In the genomic region with DNA sequence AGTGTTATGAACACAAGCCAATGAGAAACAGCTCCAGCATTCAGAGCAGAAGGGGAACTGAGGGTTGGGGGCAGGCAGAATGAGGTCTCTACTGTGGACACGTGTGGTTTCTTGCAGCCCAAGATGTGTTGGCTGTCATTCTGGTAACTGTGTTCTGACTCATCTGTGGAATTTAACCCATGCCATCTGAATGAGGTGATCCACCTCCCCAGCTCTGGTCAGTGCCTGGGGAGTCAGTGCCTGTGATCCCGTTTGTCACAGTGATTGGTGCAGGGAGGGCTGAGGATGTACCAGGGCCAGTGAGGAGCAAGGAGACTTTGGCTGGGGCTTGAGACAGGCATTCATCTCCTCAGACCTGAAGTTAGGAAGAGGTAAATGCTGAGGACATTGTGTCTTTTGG, we compare ENCODE assay signal across 14 cellular contexts.
DNase-seq lines count a peak whose midpoint lies in the region; ATAC-seq, FAIRE-seq and TF ChIP-seq lines count a peak whose summit lies in the region.
"Had no signal": no experiment of that assay in that cellular context is flagged by ENCODE, and none has a peak within 500 bp of the region (broad histone marks: within the 10 kb centered on the region; RNA-seq: fewer than 3 reads in every experiment).

No MANE protein-coding gene starts in this region.

- no peak for TF ChIP-seq EP300 in HepG2 (IDR thresholded peaks at IDR 0.05; ENCODE audit: low read depth in 2 of 2, low read length in 2 of 2)
- no peak for TF ChIP-seq EP300 in HepG2 (CRISPR knock-in tag; IDR thresholded peaks at IDR 0.05; ENCODE audit: borderline replicate concordance)

- H4K5ac ChIP-seq in IMR-90 (ENCODE audit: low read depth, low read length) = peak overlapping the region; percentile 8; the same call in 1 of the 2 replicates

- WGBS in IMR-90 (ENCODE audit: extremely low coverage in 2 of 2, insufficient read length in 1 of 2), 2 experiments = no CpG with 5 or more reads among the region's 2 CpGs
- WGBS in HepG2 (ENCODE audit: low lambda C conversion rate) = 5% methylated on average over 2 of the region's 2 CpGs

- no peak overlapping the region; the same call in 1 of the 2 replicates for H3K4me2 ChIP-seq in IMR-90 (ENCODE audit: low read depth, low read length)
- H3K4me2 ChIP-seq in HepG2 (ENCODE audit: low read depth, low read length) = peak overlapping the region; percentile 46; the same call in 1 of the 2 replicates

- H3K56ac ChIP-seq in IMR-90 (ENCODE audit: extremely low read depth, insufficient read depth, low read length) = 0 out of 2 replicates have a peak overlapping the region, but pooled peaks have one; percentile 37

- peak; percentile 68 for DNase-seq in AG10803 (ENCODE audit: low read depth)
- peak; percentile 88 for DNase-seq in IMR-90
- DNase-seq in amniotic epithelial cell (ENCODE audit: low read depth) = peak; percentile 76
- peak; percentile 7 for DNase-seq in HepG2 (ENCODE audit: low spot score)
- DNase-seq in stimulated activated CD8-positive, alpha-beta memory T cell treated with anti-CD3 and anti-CD28 coated beads, Interleukin-4, amount 100 ng/mL, for 48 hours = no peak
- DNase-seq in RPMI8226 = no peak
- DNase-seq in tibial artery = no peak
- DNase-seq: activated CD4-positive, alpha-beta T cell treated with anti-CD3 and anti-CD28 coated beads, Interleukin-2, amount 10 ng/mL, durations not matched to agents 24 days and 14 days; CD4-positive, CD25-positive, alpha-beta regulatory T cell; hypothalamus; KBM-7; NCI-H2171 treated with DMSO at 0.1 percent for 48 hours; right lobe of liver had no signal

- in situ Hi-C loops in IMR-90 (cut with MboI; ENCODE audit: low sequenced_read_pairs) = no loop called here
- in situ Hi-C loops in HepG2 (cut with HindIII; ENCODE audit: extremely low pct_ligation_motif_present, low pct_unique_long_range_greater_than_20kb) = no loop called here

- peaks cover 12% of the 10 kb centered on the region for H3K9me1 ChIP-seq in IMR-90 (ENCODE audit: insufficient read depth, low read length)

- peak; percentile 82 for ATAC-seq in IMR-90 (ENCODE audit: low read depth)
- peak; percentile 60; the same call in 2 of the 3 replicates for ATAC-seq in HepG2
- ATAC-seq in GM19455 (IDR thresholded peaks at IDR 0.05; ENCODE audit: unreplicated experiment) = no peak

- H4K20me1 ChIP-seq in IMR-90 (ENCODE audit: insufficient read depth, low read length) (no peaks in the 10 kb centered on the region), HepG2 (ENCODE audit: insufficient read depth, low read length) (no peaks in the 10 kb centered on the region)

- H2AFZ ChIP-seq in IMR-90 (replicated peaks; ENCODE audit: low read length, poor library complexity) (peak overlapping the region; percentile 78), HepG2 (ENCODE audit: low read length) (no peak overlapping the region)

- dilution Hi-C loops in IMR-90 (cut with HindIII; ENCODE audit: low sequenced_read_pairs, unreplicated experiment) = no loop called here

- H3K36me3 ChIP-seq in IMR-90 (ENCODE audit: control insufficient read depth, insufficient read depth, low read length) (no peaks in the 10 kb centered on the region), HepG2 (replicated peaks in 1 of 2; ENCODE audit: control insufficient read depth in 1 of 2, insufficient read depth in 2 of 2, low read length in 2 of 2) (no peaks in the 10 kb centered on the region), tibial artery (no peaks in the 10 kb centered on the region)
- H3K36me3 ChIP-seq: right lobe of liver had no signal

- H2AK9ac ChIP-seq in IMR-90 (replicated peaks; ENCODE audit: low read depth, low read length, poor library complexity) = peak overlapping the region; percentile 63

- no peaks in the 10 kb centered on the region for H3K9me3 ChIP-seq in IMR-90 (ENCODE audit: control insufficient read depth, insufficient read depth, low read length)
- no peaks in the 10 kb centered on the region for H3K9me3 ChIP-seq in HepG2 (ENCODE audit: low read length)
- H3K9me3 ChIP-seq in tibial artery = no peaks in the 10 kb centered on the region
- H3K9me3 ChIP-seq: right lobe of liver had no signal

- peak overlapping the region; percentile 61 for H2BK5ac ChIP-seq in IMR-90 (ENCODE audit: low read depth, low read length, poor library complexity, severe bottlenecking)

- CTCF ChIA-PET in IMR-90 (lab: Yijun Ruan, JAX) (no interaction called here), HepG2 (lab: Yijun Ruan, JAX; ENCODE audit: low intra/inter-chr PET ratio, low total read pairs) (no interaction called here)

- H3K4ac ChIP-seq in IMR-90 (ENCODE audit: low read depth, low read length) = peak overlapping the region; percentile 90

- H4K91ac ChIP-seq in IMR-90 (ENCODE audit: insufficient read depth, low read depth, low read length) = peak overlapping the region; percentile 77

- H3K4me1 ChIP-seq in IMR-90 (ENCODE audit: control insufficient read depth, insufficient read depth, low read length) (peaks cover 22% of the 10 kb centered on the region), HepG2 (ENCODE audit: insufficient read depth, low read length) (peaks cover 31% of the 10 kb centered on the region), tibial artery (peaks cover 0 to 3% (median 1%) of the 10 kb centered on the region in 4 donors)

- FAIRE-seq in HepG2 (lab: Jason Lieb, UNC) = no peak

- POLR2A ChIA-PET in IMR-90 (lab: Charles Lee; ENCODE audit: unreplicated experiment) (no interaction called here), HepG2 (lab: Yijun Ruan, JAX) (no interaction called here)

- peak overlapping the region; percentile 44; the same call in 1 of the 2 replicates for H3K18ac ChIP-seq in IMR-90 (ENCODE audit: low read depth, low read length)

- H3K27ac ChIP-seq in IMR-90 (ENCODE audit: insufficient read depth, low read length) (no peak overlapping the region; the same call in 1 of the 2 replicates), HepG2 (ENCODE audit: extremely low read length, insufficient read depth, low read length) (no peak overlapping the region), tibial artery (no peak overlapping the region)
- H3K27ac ChIP-seq: right lobe of liver had no signal

- peak overlapping the region; percentile 92 for H2BK120ac ChIP-seq in IMR-90 (ENCODE audit: low read depth, low read length)

- H3K4me3 ChIP-seq in AG10803 (ENCODE audit: low read length) (no peak overlapping the region), IMR-90 (ENCODE audit: insufficient read depth, low read depth, low read length) (no peak overlapping the region), HepG2 (replicated peaks in 1 of 3; ENCODE audit: insufficient read depth in 1 of 3, low read depth in 2 of 3, low read length in 3 of 3) (no peak overlapping the region), tibial artery (no peak overlapping the region)
- H3K4me3 ChIP-seq: right lobe of liver had no signal

- H2BK20ac ChIP-seq in IMR-90 (ENCODE audit: low read depth, low read length) = peak overlapping the region; percentile 99

- intact Hi-C loops in IMR-90 (cut with micrococcal nuclease) = no loop called here
- intact Hi-C loops in HepG2 (cut with micrococcal nuclease; ENCODE audit: unreplicated experiment) = no loop called here
- intact Hi-C loops in tibial artery (cut with DNase I; ENCODE audit: low total_unique reads) = no loop called here

- H3K23ac ChIP-seq in IMR-90 (ENCODE audit: low read depth, low read length) = peak overlapping the region; percentile 74

- peak overlapping the region; percentile 4 to 74 for H4K8ac ChIP-seq in IMR-90 (ENCODE audit: low read depth in 2 of 2, low read length in 2 of 2)

- peak overlapping the region; percentile 80 for H3K14ac ChIP-seq in IMR-90 (replicated peaks; ENCODE audit: low read depth, low read length)

- H3K27me3 ChIP-seq in IMR-90 (ENCODE audit: control insufficient read depth, insufficient read depth, low read length) (no peaks in the 10 kb centered on the region), HepG2 (ENCODE audit: control insufficient read depth in 1 of 2, insufficient read depth in 2 of 2, low read length in 2 of 2) (no peaks in the 10 kb centered on the region), tibial artery (no peaks in the 10 kb centered on the region)
- H3K27me3 ChIP-seq: right lobe of liver had no signal

- no peaks in the 10 kb centered on the region for H3K79me2 ChIP-seq in HepG2 (ENCODE audit: insufficient read depth, low read length)

- peaks cover 0 to 7% of the 10 kb centered on the region in 2 experiments; a peak in 1 of 4 replicates for H3K79me1 ChIP-seq in IMR-90 (ENCODE audit: low read depth in 1 of 2, low read length in 2 of 2)

- H2BK15ac ChIP-seq in IMR-90 (ENCODE audit: low read depth, low read length) = peak overlapping the region; percentile 81; the same call in 2 of the 3 replicates

- BruUV-seq in IMR-90 (replicated peaks; lab: Mats Ljungman, UMichigan) (no TSS peak), HepG2 (replicated peaks; lab: Mats Ljungman, UMichigan) (no TSS peak)

- peak overlapping the region; percentile 98 for H2AK5ac ChIP-seq in IMR-90 (ENCODE audit: low read depth, low read length)

- no peak overlapping the region for H3K9ac ChIP-seq in IMR-90 (ENCODE audit: low read depth, low read length)
- H3K9ac ChIP-seq in HepG2 (ENCODE audit: insufficient read depth, low read depth, low read length) = no peak overlapping the region

- TF ChIP-seq POLR2A in IMR-90 (IDR thresholded peaks at IDR 0.05; ENCODE audit: low read depth, low read length) (no peak), HepG2 (IDR thresholded peaks at IDR 0.05; ENCODE audit: insufficient read depth in 1 of 2, low read depth in 2 of 2, low read length in 2 of 2) (no peak)

- no peak for TF ChIP-seq CTCF in AG10803 (conservative IDR thresholded peaks at IDR 0.05; ENCODE audit: low read length)
- TF ChIP-seq CTCF in IMR-90 (conservative IDR thresholded peaks at IDR 0.05; ENCODE audit: low read depth, low read length) = no peak
- TF ChIP-seq CTCF in HepG2 (CRISPR knock-in tag; IDR thresholded peaks at IDR 0.05) = no peak
- no peak for TF ChIP-seq CTCF in tibial artery (IDR thresholded peaks at IDR 0.05)

- no peak for TF ChIP-seq RAD21 in IMR-90 (IDR thresholded peaks at IDR 0.05; ENCODE audit: low read length)
- TF ChIP-seq RAD21 in HepG2 (CRISPR knock-in tag; IDR thresholded peaks at IDR 0.05) = no peak

TF ChIP-seq in IMR-90, 13 proteins besides CTCF, POLR2A, EP300 and RAD21 (continues in another document):
- TF ChIP-seq CEBPB (IDR thresholded peaks at IDR 0.05; ENCODE audit: low read depth, low read length) (no peak), RCOR1 (IDR thresholded peaks at IDR 0.05; ENCODE audit: insufficient replicate concordance, low read length) (no peak), FOS (IDR thresholded peaks at IDR 0.05; ENCODE audit: low read depth, low read length) (peak; percentile 46; the same call in 1 of the 2 replicates), RFX5 (IDR thresholded peaks at IDR 0.05; ENCODE audit: low read depth, low read length) (no peak), NFE2L2 (IDR thresholded peaks at IDR 0.05; ENCODE audit: low read depth, low read length) (no peak)

TF ChIP-seq in HepG2, 621 proteins besides CTCF, POLR2A, EP300 and RAD21 (continues in another document):
- TF ChIP-seq ZNF282 (IDR thresholded peaks at IDR 0.05; ENCODE audit: partially characterized antibody) = no peak
- TF ChIP-seq EED (CRISPR knock-in tag; IDR thresholded peaks at IDR 0.05) = no peak
- TF ChIP-seq MXI1 (IDR thresholded peaks at IDR 0.05; ENCODE audit: borderline replicate concordance, low read depth, low read length) = peak; percentile 58; the same call in 1 of the 3 replicates
- TF ChIP-seq ZNF761 (CRISPR knock-in tag; conservative IDR thresholded peaks at IDR 0.05) = no peak
- no peak for TF ChIP-seq ZNF205 (CRISPR knock-in tag; IDR thresholded peaks at IDR 0.05)
- no peak for TF ChIP-seq ZNF234 (CRISPR knock-in tag; conservative IDR thresholded peaks at IDR 0.05)

Comparison
In these comparisons a context has a peak if more than half of its experiments do, and no peak if none do; other contexts are left out.
1. DNase-seq: peak in AG10803 (single experiment), IMR-90 (single experiment), amniotic epithelial cell (single experiment) and HepG2 (single experiment); none in stimulated activated CD8-positive, alpha-beta memory T cell treated with anti-CD3 and anti-CD28 coated beads, Interleukin-4, amount 100 ng/mL, for 48 hours (single experiment), RPMI8226 (single experiment) and tibial artery (0 of 2).